28 cellular contexts compared by ENCODE assay signal in the genomic region with DNA sequence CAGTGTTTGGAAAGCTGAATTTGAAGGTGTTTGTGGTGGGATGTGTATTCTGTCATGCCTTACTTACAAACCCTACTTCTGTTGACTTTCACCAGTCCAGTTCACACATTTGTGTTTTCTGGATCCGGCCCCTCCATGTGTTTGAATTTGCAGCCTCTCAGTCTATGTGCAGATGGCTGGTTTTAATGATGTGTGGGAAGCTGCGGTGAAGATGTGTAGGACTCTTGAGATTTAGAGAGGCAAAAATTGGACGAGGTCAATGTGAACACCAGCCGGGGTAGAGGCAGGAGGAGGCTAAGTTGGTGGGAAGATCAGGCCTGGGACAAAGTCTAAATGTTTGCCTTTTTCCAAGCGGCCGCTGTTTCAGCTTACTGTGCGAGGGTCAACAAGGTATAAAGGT.
"Had no signal": no experiment of that assay in that cellular context is flagged by ENCODE, and none has a peak within 500 bp of the region (broad histone marks: within the 10 kb centered on the region; RNA-seq: fewer than 3 reads in every experiment).

No MANE protein-coding gene starts in this region.

- H3K4me3 Mint-ChIP-seq: naive thymus-derived CD8-positive, alpha-beta T cell; natural killer cell treated with Interleukin-12 subunit alpha and Interleukin-12 subunit beta and Interleukin-15 and Interleukin-18, amount 100 ng/mL, for 72 hours; nephron progenitor cell; neural crest cell; stimulated activated memory B cell treated with anti-CD40 and anti-IgM and Interleukin-4, amounts not matched to agents 10 μg/mL and 1 μg/mL and 100 μg/mL, for 72 hours; stimulated activated naive CD8-positive, alpha-beta T cell treated with anti-CD3 and anti-CD28 coated beads, Interleukin-15, Interleukin-2, amounts not matched to agents 100 ng/mL and 50 ng/mL, for 24 hours had no signal

- H3K4me1 Mint-ChIP-seq: neural crest cell; stimulated activated memory B cell treated with anti-CD40 and anti-IgM and Interleukin-4, amounts not matched to agents 10 μg/mL and 1 μg/mL and 100 μg/mL, for 72 hours had no signal

- DNase-seq: naive thymus-derived CD8-positive, alpha-beta T cell; nephron progenitor cell; nucleus accumbens; ovary; psoas muscle; right cardiac atrium; right lobe of liver; spleen; stimulated activated CD4-positive, alpha-beta T cell treated with anti-CD3 and anti-CD28 coated beads, Interleukin-12 subunit alpha, Interleukin-12 subunit beta, amount 100 ng/mL, for 4 hours; stimulated activated CD4-positive, alpha-beta T cell treated with anti-CD3 and anti-CD28 coated beads, Interleukin-1b, Interleukin-23, amount 100 ng/mL, for 48 hours; stimulated activated CD4-positive, alpha-beta T cell treated with anti-CD3 and anti-CD28 coated beads, Interleukin-4, amount 100 ng/mL, for 1 hour; stimulated activated CD4-positive, alpha-beta T cell treated with anti-CD3 and anti-CD28 coated beads, Interleukin-4, amount 100 ng/mL, for 4 hours; stimulated activated CD8-positive, alpha-beta memory T cell treated with anti-CD3 and anti-CD28 coated beads, Interleukin-4, amount 100 ng/mL, for 48 hours; stimulated activated naive CD4-positive, alpha-beta T cell treated with Interleukin-2 at 50 U/mL for 16 hours; stomach; thyroid gland; trophoblast cell; upper lobe of left lung had no signal

- H3K27ac Mint-ChIP-seq: natural killer cell treated with Interleukin-12 subunit alpha and Interleukin-12 subunit beta and Interleukin-15 and Interleukin-18, amount 100 ng/mL, for 72 hours; nephron progenitor cell; progenitor cell of endocrine pancreas; stimulated activated memory B cell treated with anti-CD40 and anti-IgM and Interleukin-4, amounts not matched to agents 10 μg/mL and 1 μg/mL and 100 μg/mL, for 72 hours; stimulated activated naive CD8-positive, alpha-beta T cell treated with anti-CD3 and anti-CD28 coated beads, Interleukin-15, Interleukin-2, amounts not matched to agents 100 ng/mL and 50 ng/mL, for 24 hours had no signal

- ATAC-seq: naive thymus-derived CD8-positive, alpha-beta T cell; natural killer cell treated with Interleukin-12 subunit alpha and Interleukin-12 subunit beta and Interleukin-15 and Interleukin-18, amount 100 ng/mL, for 72 hours; psoas muscle; right cardiac atrium; right lobe of liver; stimulated activated memory B cell treated with anti-CD40 and anti-IgM and Interleukin-4, amounts not matched to agents 10 μg/mL and 1 μg/mL and 100 μg/mL, for 72 hours had no signal

- H3K36me3 Mint-ChIP-seq: stimulated activated memory B cell treated with anti-CD40 and anti-IgM and Interleukin-4, amounts not matched to agents 10 μg/mL and 1 μg/mL and 100 μg/mL, for 72 hours had no signal

- H3K27me3 Mint-ChIP-seq: naive thymus-derived CD8-positive, alpha-beta T cell; progenitor cell of endocrine pancreas; stimulated activated memory B cell treated with anti-CD40 and anti-IgM and Interleukin-4, amounts not matched to agents 10 μg/mL and 1 μg/mL and 100 μg/mL, for 72 hours; stimulated activated naive CD8-positive, alpha-beta T cell treated with anti-CD3 and anti-CD28 coated beads, Interleukin-15, Interleukin-2, amounts not matched to agents 100 ng/mL and 50 ng/mL, for 24 hours had no signal

- H3K4me3 ChIP-seq: ovary, psoas muscle, right lobe of liver, skin epidermis, smooth muscle cell, spleen, stomach, thoracic aorta, thyroid gland, tibial nerve, upper lobe of left lung, vagina had no signal
